ENCODE assay signal across 9 cellular contexts in the genomic region with DNA sequence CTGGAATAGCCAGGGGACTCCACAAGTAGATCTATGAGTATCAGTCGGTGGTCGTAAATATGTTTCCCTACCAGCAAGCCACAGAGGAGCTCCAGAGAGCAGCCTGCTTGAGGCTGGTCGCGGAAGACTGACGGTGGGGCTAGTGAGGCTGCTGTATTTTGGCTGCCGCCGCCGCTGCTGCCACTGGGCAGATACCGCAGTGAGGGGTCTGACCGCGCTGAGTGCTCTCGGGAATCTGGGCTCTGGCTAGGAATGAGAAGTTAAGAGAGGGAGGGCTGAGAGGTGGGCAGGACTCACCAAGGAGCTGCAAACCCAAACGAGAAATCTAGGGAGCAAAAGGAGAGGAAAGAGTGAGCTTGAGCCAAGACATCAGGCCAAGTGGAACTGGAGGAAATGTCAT. TPM values are rescaled to one million over a fixed set of nuclear protein-coding genes. Genes with fewer than 3 reads are reported as not detected.
A peak's percentile ranks its signal among the peaks of the same experiment; 100 is the strongest.
DNase-seq lines count a peak whose midpoint lies in the region; ATAC-seq and TF ChIP-seq lines count a peak whose summit lies in the region.
"Had no signal": no experiment of that assay in that cellular context is flagged by ENCODE, and none has a peak within 500 bp of the region (broad histone marks: within the 10 kb centered on the region; RNA-seq: fewer than 3 reads in every experiment).

A gene with protein sequence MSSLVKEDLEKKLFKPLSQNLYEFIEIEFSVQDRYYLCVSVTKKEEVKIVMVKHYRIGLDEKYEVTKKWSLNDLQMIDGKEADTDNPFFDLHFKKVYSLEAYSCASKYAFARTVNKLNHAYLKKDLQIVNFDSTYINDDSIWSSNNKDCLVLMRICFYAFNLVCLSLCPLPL (plus strand): TSS at position 157 of the 400 bp plus-strand sequence. CDS start 237 bp downstream, at position 394.

- peak within 1 kb of the TSS; percentile 64 for H3K4me3 ChIP-seq in coronary artery

- H3K27me3 Mint-ChIP-seq in natural killer cell treated with Interleukin-12 subunit alpha and Interleukin-12 subunit beta and Interleukin-15 and Interleukin-18, amount 100 ng/mL, for 72 hours = peaks cover 16 to 21% of the 10 kb centered on the region in 2 donors
- H3K27me3 Mint-ChIP-seq in natural killer cell (ENCODE audit: low read depth in 2 of 2) (peaks cover 20 to 28% of the 10 kb centered on the region in 2 donors), memory B cell (peaks cover 7% of the 10 kb centered on the region)

- no peaks in the 10 kb centered on the region for H3K9me3 Mint-ChIP-seq in natural killer cell treated with Interleukin-12 subunit alpha and Interleukin-12 subunit beta and Interleukin-15 and Interleukin-18, amount 100 ng/mL, for 72 hours
- no peaks in the 10 kb centered on the region for H3K9me3 Mint-ChIP-seq in natural killer cell
- H3K9me3 Mint-ChIP-seq in memory B cell = peaks cover 1% of the 10 kb centered on the region

- no peaks in the 10 kb centered on the region for H3K36me3 Mint-ChIP-seq in natural killer cell treated with Interleukin-12 subunit alpha and Interleukin-12 subunit beta and Interleukin-15 and Interleukin-18, amount 100 ng/mL, for 72 hours
- H3K36me3 Mint-ChIP-seq in natural killer cell (no peaks in the 10 kb centered on the region), memory B cell (peaks cover 2% of the 10 kb centered on the region)

- peaks cover 3 to 5% of the 10 kb centered on the region in 2 donors for H3K4me1 Mint-ChIP-seq in natural killer cell treated with Interleukin-12 subunit alpha and Interleukin-12 subunit beta and Interleukin-15 and Interleukin-18, amount 100 ng/mL, for 72 hours (ENCODE audit: low read depth in 2 of 2)
- H3K4me1 Mint-ChIP-seq in natural killer cell = peaks cover 5% of the 10 kb centered on the region in 2 donors
- peaks cover 5% of the 10 kb centered on the region for H3K4me1 Mint-ChIP-seq in memory B cell

- TF ChIP-seq CTCF in natural killer cell (IDR thresholded peaks at IDR 0.05) (no peak), coronary artery (IDR thresholded peaks at IDR 0.05) (no peak)

- no peak within 1 kb of the TSS for H3K27ac ChIP-seq in coronary artery

- peak within 1 kb of the TSS; percentile 46 for H3K4me3 Mint-ChIP-seq in natural killer cell treated with Interleukin-12 subunit alpha and Interleukin-12 subunit beta and Interleukin-15 and Interleukin-18, amount 100 ng/mL, for 72 hours
- H3K4me3 Mint-ChIP-seq in natural killer cell (no peak within 1 kb of the TSS), memory B cell (peak within 1 kb of the TSS; percentile 25)

- intact Hi-C loops in natural killer cell (cut with micrococcal nuclease) = no loop called here

- no peak for ATAC-seq in natural killer cell treated with Interleukin-12 subunit alpha and Interleukin-12 subunit beta and Interleukin-15 and Interleukin-18, amount 100 ng/mL, for 72 hours
- ATAC-seq in natural killer cell = no peak
- no peak for ATAC-seq in memory B cell (ENCODE audit: low read depth)
- no peak for ATAC-seq in GM18858 (IDR thresholded peaks at IDR 0.05; ENCODE audit: unreplicated experiment)
- ATAC-seq in GM19328 (IDR thresholded peaks at IDR 0.05; ENCODE audit: unreplicated experiment) = no peak

- no peak for DNase-seq in natural killer cell treated with Interleukin-12 subunit alpha and Interleukin-12 subunit beta and Interleukin-15 and Interleukin-18, amount 100 ng/mL, for 72 hours (ENCODE audit: low spot score)
- DNase-seq in natural killer cell (no peak), coronary artery (ENCODE audit: low spot score) (no peak), memory B cell (ENCODE audit: low spot score in 2 of 2) (no peak), NCI-H2029 treated with DMSO at 0.1 percent for 48 hours (lab: John Stamatoyannopoulos, UW) (no peak), activated gamma-delta T cell (lab: John Stamatoyannopoulos, UW) (no peak)

- H3K27ac Mint-ChIP-seq in natural killer cell treated with Interleukin-12 subunit alpha and Interleukin-12 subunit beta and Interleukin-15 and Interleukin-18, amount 100 ng/mL, for 72 hours = no peak within 1 kb of the TSS
- no peak within 1 kb of the TSS for H3K27ac Mint-ChIP-seq in natural killer cell
- H3K27ac Mint-ChIP-seq in memory B cell = no peak within 1 kb of the TSS

RNA-seq across cellular contexts. Expression of the gene that starts here (rescaled TPM):
- total RNA-seq in natural killer cell treated with Interleukin-12 subunit alpha and Interleukin-12 subunit beta and Interleukin-15 and Interleukin-18, amount 100 ng/mL, for 72 hours = not detected
- not detected for total RNA-seq in natural killer cell
- total RNA-seq: NCI-H460 had no signal
